ENCODE assay signal across 11 cellular contexts in the genomic region with DNA sequence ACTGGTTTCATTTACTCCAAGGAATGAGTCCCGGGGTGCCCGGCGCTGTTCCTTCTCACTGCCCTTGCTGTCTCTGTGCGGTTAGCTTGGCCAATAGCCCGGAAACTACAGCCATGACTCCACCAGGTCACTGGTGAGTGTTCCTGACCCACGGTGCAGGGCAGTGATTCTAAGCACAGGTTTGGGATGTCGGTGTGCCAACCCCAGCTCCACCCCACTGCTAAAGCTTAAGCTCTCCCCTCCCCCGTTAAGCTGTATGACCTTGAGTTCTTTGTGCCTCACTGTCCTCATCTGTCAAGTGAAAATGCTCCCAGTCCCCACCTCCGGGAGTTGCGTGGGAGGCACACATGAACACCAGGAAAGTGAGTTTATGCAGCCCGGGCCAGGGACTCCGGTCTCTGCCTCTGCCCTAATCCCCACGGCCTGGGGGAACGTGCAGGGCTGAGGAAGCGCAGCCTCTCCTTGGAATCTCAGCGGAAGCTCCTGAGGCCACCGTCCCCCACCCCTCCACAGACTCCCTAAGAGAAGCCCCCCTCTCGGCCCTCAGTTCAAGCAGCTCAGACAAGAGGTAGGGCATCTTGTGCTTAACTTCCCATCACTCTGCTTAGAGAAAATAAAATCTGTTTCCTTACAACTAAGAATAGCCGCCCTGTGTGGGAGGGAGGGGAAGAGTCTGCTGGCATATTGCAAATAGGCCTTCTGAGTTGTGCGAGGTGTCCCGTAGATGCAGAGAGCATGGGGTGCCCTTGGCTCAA.
DNase-seq lines count a peak whose midpoint lies in the region; ATAC-seq and TF ChIP-seq lines count a peak whose summit lies in the region.
"Had no signal": no experiment of that assay in that cellular context is flagged by ENCODE, and none has a peak within 500 bp of the region (broad histone marks: within the 10 kb centered on the region; RNA-seq: fewer than 3 reads in every experiment).

No MANE protein-coding gene starts in this region.

- peak overlapping the region in 2 of 4 donors; percentile 30 to 38 for H3K27ac ChIP-seq in body of pancreas
- peak overlapping the region in 4 of 5 donors; percentile 31 to 70 (median 44) for H3K27ac ChIP-seq in stomach

- H3K9me3 ChIP-seq in body of pancreas (no peaks in the 10 kb centered on the region), stomach (no peaks in the 10 kb centered on the region)

- H3K4me3 ChIP-seq in body of pancreas (no peak overlapping the region), stomach (peak overlapping the region in 2 of 4 donors; percentile 2 to 7)

- TF ChIP-seq EP300 in stomach (IDR thresholded peaks at IDR 0.05), result no peak

- DNase-seq in HK-2 (ENCODE audit: unreplicated experiment), result peak; percentile 79
- DNase-seq in body of pancreas, result peak in 3 of 4 donors; percentile 16 to 27 (median 18)
- DNase-seq in iris pigment epithelial cell (ENCODE audit: low read depth), result peak; percentile 87
- DNase-seq in stomach, result peak; percentile 49
- no peak for DNase-seq in hypothalamus (lab: John Stamatoyannopoulos, UW)
- no peak for DNase-seq in AML-193 (lab: John Stamatoyannopoulos, UW)
- no peak for DNase-seq in A172 (ENCODE audit: low spot score)
- DNase-seq in KG1 (lab: John Stamatoyannopoulos, UW), result no peak
- DNase-seq: activated CD4-positive, CD25-positive, alpha-beta regulatory T cell treated with anti-CD3 and anti-CD28 coated beads, Interleukin-2, amount 50 U/mL, for 72 hours; NCI-H2171 treated with DMSO at 0.1 percent for 48 hours; nucleus accumbens had no signal

- ATAC-seq in body of pancreas, result peak; percentile 40

- WGBS in body of pancreas, 2 donors, result 52 to 57% methylated on average over 17 to 21 of the region's 21 CpGs
- 46 to 70% (median 56%) methylated on average over 18 to 21 of the region's 21 CpGs for WGBS in stomach, 5 donors

- H3K27me3 ChIP-seq in body of pancreas (no peaks in the 10 kb centered on the region), stomach (no peaks in the 10 kb centered on the region)

- intact Hi-C loops in body of pancreas (cut with DNase I), result no loop called here
- intact Hi-C loops in stomach (cut with DNase I; ENCODE audit: low total_unique reads), result no loop called here

- TF ChIP-seq POLR2A in body of pancreas (IDR thresholded peaks at IDR 0.05) (no peak), stomach (IDR thresholded peaks at IDR 0.05) (no peak)

- H3K4me1 ChIP-seq in body of pancreas (peaks cover 10% of the 10 kb centered on the region), stomach (peaks cover 0 to 12% (median 11%) of the 10 kb centered on the region in 4 donors)

- H3K36me3 ChIP-seq in body of pancreas (replicated peaks in 1 of 2; ENCODE audit: insufficient read depth in 1 of 2, low read depth in 2 of 2) (no peaks in the 10 kb centered on the region), stomach (no peaks in the 10 kb centered on the region)

- TF ChIP-seq CTCF in body of pancreas (IDR thresholded peaks at IDR 0.05), result no peak
- no peak for TF ChIP-seq CTCF in stomach (IDR thresholded peaks at IDR 0.05)

Comparison
In these comparisons a context has a peak if more than half of its experiments do, and no peak if none do; other contexts are left out.
1. DNase-seq: peak in HK-2 (single experiment), body of pancreas (3 of 4), iris pigment epithelial cell (single experiment) and stomach (single experiment); none in hypothalamus (0 of 51), AML-193 (0 of 2), A172 (single experiment) and KG1 (single experiment).